In the genomic region with DNA sequence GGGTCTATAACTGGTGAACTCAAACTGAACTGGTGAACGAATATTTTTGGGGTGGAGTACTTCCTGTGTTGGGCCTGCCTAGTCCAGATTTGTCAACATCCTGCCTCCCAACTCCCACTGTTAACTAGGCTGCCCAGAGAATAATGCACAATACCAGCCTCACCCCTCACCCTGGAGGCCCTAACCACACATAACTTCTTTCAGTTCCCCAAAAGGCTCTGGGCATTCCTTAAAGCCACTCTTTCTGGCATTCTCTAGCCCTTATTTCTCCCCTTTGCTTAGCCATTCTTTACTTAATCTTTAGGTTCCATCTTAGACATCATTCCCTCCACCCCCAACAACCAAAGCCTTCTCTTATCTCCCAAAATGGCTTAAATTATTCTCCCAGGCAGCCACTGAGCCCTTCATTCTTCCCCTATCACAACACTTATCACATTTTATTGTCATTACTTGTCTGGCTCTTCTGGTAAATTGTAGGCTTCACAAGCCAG, we compare ENCODE assay signal across 1 cellular context.
TF ChIP-seq lines count a peak whose summit lies in the region.

No MANE protein-coding gene starts in this region.

TF ChIP-seq in GM23338, 12 proteins besides CTCF, POLR2A, EP300 and RAD21 (continued from another document):
- TF ChIP-seq ZNF462 (CRISPR knock-in tag; IDR thresholded peaks at IDR 0.05) (no peak), JUNB (IDR thresholded peaks at IDR 0.05; ENCODE audit: unreplicated experiment) (no peak), CREB1 (CRISPR knock-in tag; IDR thresholded peaks at IDR 0.05; ENCODE audit: low read depth) (no peak), EZH2 (IDR thresholded peaks at IDR 0.05; ENCODE audit: low read depth, unreplicated experiment) (no peak), ZNF331 (CRISPR knock-in tag; IDR thresholded peaks at IDR 0.05; ENCODE audit: low read depth) (no peak)
- TF ChIP-seq, protein P1, sequence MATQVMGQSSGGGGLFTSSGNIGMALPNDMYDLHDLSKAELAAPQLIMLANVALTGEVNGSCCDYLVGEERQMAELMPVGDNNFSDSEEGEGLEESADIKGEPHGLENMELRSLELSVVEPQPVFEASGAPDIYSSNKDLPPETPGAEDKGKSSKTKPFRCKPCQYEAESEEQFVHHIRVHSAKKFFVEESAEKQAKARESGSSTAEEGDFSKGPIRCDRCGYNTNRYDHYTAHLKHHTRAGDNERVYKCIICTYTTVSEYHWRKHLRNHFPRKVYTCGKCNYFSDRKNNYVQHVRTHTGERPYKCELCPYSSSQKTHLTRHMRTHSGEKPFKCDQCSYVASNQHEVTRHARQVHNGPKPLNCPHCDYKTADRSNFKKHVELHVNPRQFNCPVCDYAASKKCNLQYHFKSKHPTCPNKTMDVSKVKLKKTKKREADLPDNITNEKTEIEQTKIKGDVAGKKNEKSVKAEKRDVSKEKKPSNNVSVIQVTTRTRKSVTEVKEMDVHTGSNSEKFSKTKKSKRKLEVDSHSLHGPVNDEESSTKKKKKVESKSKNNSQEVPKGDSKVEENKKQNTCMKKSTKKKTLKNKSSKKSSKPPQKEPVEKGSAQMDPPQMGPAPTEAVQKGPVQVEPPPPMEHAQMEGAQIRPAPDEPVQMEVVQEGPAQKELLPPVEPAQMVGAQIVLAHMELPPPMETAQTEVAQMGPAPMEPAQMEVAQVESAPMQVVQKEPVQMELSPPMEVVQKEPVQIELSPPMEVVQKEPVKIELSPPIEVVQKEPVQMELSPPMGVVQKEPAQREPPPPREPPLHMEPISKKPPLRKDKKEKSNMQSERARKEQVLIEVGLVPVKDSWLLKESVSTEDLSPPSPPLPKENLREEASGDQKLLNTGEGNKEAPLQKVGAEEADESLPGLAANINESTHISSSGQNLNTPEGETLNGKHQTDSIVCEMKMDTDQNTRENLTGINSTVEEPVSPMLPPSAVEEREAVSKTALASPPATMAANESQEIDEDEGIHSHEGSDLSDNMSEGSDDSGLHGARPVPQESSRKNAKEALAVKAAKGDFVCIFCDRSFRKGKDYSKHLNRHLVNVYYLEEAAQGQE (IDR thresholded peaks at IDR 0.05; ENCODE audit: unreplicated experiment): no peak
